ENCODE assay signal across 2 cellular contexts in genomic region chr6:10686901-10687300, GRCh38.
A peak's percentile ranks its signal among the peaks of the same experiment; 100 is the strongest.
TF ChIP-seq lines count a peak whose summit lies in the region.

No MANE protein-coding gene starts in this region.

TF ChIP-seq in HepG2, 621 proteins besides CTCF, POLR2A, EP300 and RAD21:
- no peak for TF ChIP-seq TFE3 (CRISPR knock-in tag; IDR thresholded peaks at IDR 0.05)
- peak; percentile 69 for TF ChIP-seq ZBTB33 (CRISPR knock-in tag; IDR thresholded peaks at IDR 0.05)

TF ChIP-seq in K562, 482 proteins besides CTCF, POLR2A, EP300 and RAD21:
- TF ChIP-seq ESRRB (CRISPR knock-in tag; IDR thresholded peaks at IDR 0.05; ENCODE audit: borderline replicate concordance) (no peak), ZBTB33 (CRISPR knock-in tag; IDR thresholded peaks at IDR 0.05) (peak; percentile 80)
TF ChIP-seq in K562: peak in this region for 1.
